ENCODE assay signal across 21 cellular contexts in genomic region chr17:63578027-63578768, GRCh38. TPM values are rescaled to one million over a fixed set of nuclear protein-coding genes. Genes with fewer than 3 reads are reported as not detected.
A peak's percentile ranks its signal among the peaks of the same experiment; 100 is the strongest.
DNase-seq lines count a peak whose midpoint lies in the region; ATAC-seq and TF ChIP-seq lines count a peak whose summit lies in the region.
"Had no signal": no experiment of that assay in that cellular context is flagged by ENCODE, and none has a peak within 500 bp of the region (broad histone marks: within the 10 kb centered on the region; RNA-seq: fewer than 3 reads in every experiment).

No MANE protein-coding gene starts in this region.

- H3K27ac Mint-ChIP-seq in activated naive CD8-positive, alpha-beta T cell: peak overlapping the region; percentile 64
- H3K27ac Mint-ChIP-seq in activated naive CD8-positive, alpha-beta T cell treated with anti-CD3 and anti-CD28 coated beads, Interleukin-2, amount 50 U/mL, for 24 hours: no peak overlapping the region

- intact Hi-C loops in mucosa of descending colon (cut with DNase I, micrococcal nuclease): no loop called here

- no peaks in the 10 kb centered on the region for H3K36me3 Mint-ChIP-seq in activated naive CD8-positive, alpha-beta T cell
- peaks cover 14% of the 10 kb centered on the region for H3K36me3 Mint-ChIP-seq in activated naive CD8-positive, alpha-beta T cell treated with anti-CD3 and anti-CD28 coated beads, Interleukin-2, amount 50 U/mL, for 24 hours (ENCODE audit: low read depth)

- no peak overlapping the region for H3K4me2 ChIP-seq in hepatocyte
- H3K4me2 ChIP-seq: KMS-11 had no signal

- H3K9me2 ChIP-seq in hepatocyte (replicated peaks; ENCODE audit: insufficient read depth): no peaks in the 10 kb centered on the region

- no peaks in the 10 kb centered on the region for H3K27me3 Mint-ChIP-seq in activated naive CD8-positive, alpha-beta T cell
- H3K27me3 Mint-ChIP-seq in activated naive CD8-positive, alpha-beta T cell treated with anti-CD3 and anti-CD28 coated beads, Interleukin-2, amount 50 U/mL, for 24 hours: no peaks in the 10 kb centered on the region
- H3K27me3 Mint-ChIP-seq: CD4-positive, alpha-beta T cell had no signal

- H3K4me1 Mint-ChIP-seq in activated naive CD8-positive, alpha-beta T cell (ENCODE audit: low read depth): peaks cover 13% of the 10 kb centered on the region
- H3K4me1 Mint-ChIP-seq in activated naive CD8-positive, alpha-beta T cell treated with anti-CD3 and anti-CD28 coated beads, Interleukin-2, amount 50 U/mL, for 24 hours: peaks cover 3% of the 10 kb centered on the region

- DNase-seq in activated naive CD8-positive, alpha-beta T cell treated with anti-CD3 and anti-CD28 coated beads, Interleukin-2, amount 50 U/mL, for 24 hours: no peak
- no peak for DNase-seq in hepatocyte (ENCODE audit: low spot score)
- no peak for DNase-seq in anterior cingulate cortex (lab: John Stamatoyannopoulos, UW)
- no peak for DNase-seq in SW480 (ENCODE audit: low spot score)
- no peak for DNase-seq in mucosa of descending colon
- DNase-seq: AML-193; CD4-positive, alpha-beta T cell; DND-41; GDM1; GM23248; MM.1S; NCI-H1105 treated with DMSO at 0.1 percent for 48 hours; NCI-H187 treated with DMSO at 0.1 percent for 48 hours; NCI-H2171; NCI-H446 treated with DMSO at 0.1 percent for 48 hours; Peyer's patch; Right ventricle myocardium superior had no signal

- peaks cover 68% of the 10 kb centered on the region for H3K79me2 ChIP-seq in hepatocyte

- H3K9me3 Mint-ChIP-seq in activated naive CD8-positive, alpha-beta T cell (ENCODE audit: low read depth): no peaks in the 10 kb centered on the region
- H3K9me3 Mint-ChIP-seq in activated naive CD8-positive, alpha-beta T cell treated with anti-CD3 and anti-CD28 coated beads, Interleukin-2, amount 50 U/mL, for 24 hours: no peaks in the 10 kb centered on the region
- H3K9me3 Mint-ChIP-seq: CD4-positive, alpha-beta T cell had no signal

- H2AFZ ChIP-seq in hepatocyte: no peak overlapping the region
- H2AFZ ChIP-seq: GM23248 had no signal

- H3K4me3 Mint-ChIP-seq in activated naive CD8-positive, alpha-beta T cell: no peak overlapping the region
- H3K4me3 Mint-ChIP-seq in activated naive CD8-positive, alpha-beta T cell treated with anti-CD3 and anti-CD28 coated beads, Interleukin-2, amount 50 U/mL, for 24 hours: no peak overlapping the region
- H3K4me3 Mint-ChIP-seq: CD4-positive, alpha-beta T cell had no signal

- no peak overlapping the region for H3K9ac ChIP-seq in HUES48 (ENCODE audit: low read depth, low read length)
- H3K9ac ChIP-seq: GM23248, KMS-11 had no signal

- H3K4me1 ChIP-seq in HUES48 (ENCODE audit: control insufficient read depth, insufficient read depth, low read length): peaks cover 14% of the 10 kb centered on the region
- H3K4me1 ChIP-seq in hepatocyte (ENCODE audit: insufficient read depth): peaks cover 12% of the 10 kb centered on the region
- H3K4me1 ChIP-seq in mucosa of descending colon (ENCODE audit: low read depth): no peaks in the 10 kb centered on the region
- H3K4me1 ChIP-seq: Peyer's patch had no signal

- H3K36me3 ChIP-seq in HUES48 (ENCODE audit: control insufficient read depth, insufficient read depth, low read length): peaks cover 37% of the 10 kb centered on the region
- H3K36me3 ChIP-seq in hepatocyte (replicated peaks; ENCODE audit: insufficient read depth, low read depth): no peaks in the 10 kb centered on the region
- peaks cover 1% of the 10 kb centered on the region for H3K36me3 ChIP-seq in mucosa of descending colon (ENCODE audit: low read depth)

- no peak overlapping the region for H3K4me3 ChIP-seq in HUES48 (ENCODE audit: low read depth, low read length)
- no peak overlapping the region for H3K4me3 ChIP-seq in hepatocyte
- H3K4me3 ChIP-seq in mucosa of descending colon: no peak overlapping the region
- H3K4me3 ChIP-seq: GM23248, Peyer's patch had no signal

- no peaks in the 10 kb centered on the region for H3K9me3 ChIP-seq in HUES48 (ENCODE audit: control insufficient read depth, insufficient read depth, low read length)
- H3K9me3 ChIP-seq in hepatocyte (ENCODE audit: low read depth): no peaks in the 10 kb centered on the region
- no peaks in the 10 kb centered on the region for H3K9me3 ChIP-seq in mucosa of descending colon
- H3K9me3 ChIP-seq: Peyer's patch had no signal

- 73% methylated on average over 7 of the region's 7 CpGs for WGBS in hepatocyte (ENCODE audit: low lambda C conversion rate, missing lambda C conversion rate)

- no peak for ATAC-seq in activated naive CD8-positive, alpha-beta T cell treated with anti-CD3 and anti-CD28 coated beads, Interleukin-2, amount 50 U/mL, for 24 hours
- no peak for ATAC-seq in mucosa of descending colon

- peaks cover 35% of the 10 kb centered on the region for H4K20me1 ChIP-seq in hepatocyte (ENCODE audit: insufficient read depth, poor library complexity, severe bottlenecking)

- no peak for TF ChIP-seq CTCF in hepatocyte (IDR thresholded peaks at IDR 0.05; ENCODE audit: poor library complexity)
- TF ChIP-seq CTCF in mucosa of descending colon (IDR thresholded peaks at IDR 0.05): no peak

- H3K27ac ChIP-seq in HUES48 (ENCODE audit: low read depth, low read length) (peak overlapping the region; percentile 48), hepatocyte (peak overlapping the region; percentile 67)
- H3K27ac ChIP-seq: GM23248, HL-60, KMS-11, Peyer's patch had no signal

- H3K27me3 ChIP-seq in HUES48 (ENCODE audit: control insufficient read depth, insufficient read depth, low read length): no peaks in the 10 kb centered on the region
- H3K27me3 ChIP-seq in hepatocyte: no peaks in the 10 kb centered on the region
- H3K27me3 ChIP-seq: Peyer's patch had no signal

RNA-seq across cellular contexts. Expression of gene TACO1, which starts 22.5 kb away (rescaled TPM):
- 17.0 and 20.2 TPM in 2 replicates for total RNA-seq in hepatocyte
- 23.8 and 32.2 TPM in 2 replicates for polyA plus RNA-seq in hepatocyte
- total RNA-seq in mucosa of descending colon: 10 to 100 TPM; 21.7 to 34.4 (median 29.7) TPM

RNA-seq across cellular contexts. Expression of gene DCAF7, which starts 27.9 kb away (rescaled TPM):
- total RNA-seq in hepatocyte: 47.6 and 53.0 TPM in 2 replicates
- 56.5 and 57.2 TPM in 2 replicates for polyA plus RNA-seq in hepatocyte
- total RNA-seq in mucosa of descending colon: 10 to 100 TPM; 69.0 to 87.3 (median 84.9) TPM

RNA-seq across cellular contexts. Expression of gene MAP3K3, which starts 44.0 kb away (rescaled TPM):
- total RNA-seq in hepatocyte: 13.4 and 15.6 TPM in 2 replicates
- polyA plus RNA-seq in hepatocyte: 15.3 and 15.5 TPM in 2 replicates
- 10 to 100 TPM; 13.0 to 54.7 (median 18.5) TPM for total RNA-seq in mucosa of descending colon

RNA-seq across cellular contexts. Expression of gene KCNH6, which starts 55.0 kb away (rescaled TPM):
- total RNA-seq in hepatocyte: 0.28 and 0.33 TPM in 2 replicates
- polyA plus RNA-seq in hepatocyte: 0.36 TPM in 1 of 2 replicates, not detected in the other
- under 1 TPM in 2 of 3 donors, not detected in 1; 0.58 to 0.64 TPM for total RNA-seq in mucosa of descending colon
- total RNA-seq: CD4-positive, alpha-beta T cell; GM23248; Right ventricle myocardium superior had no signal
- polyA plus RNA-seq: GM23248 had no signal
